23 cellular contexts compared by ENCODE assay signal in genomic region chr17:4558311-4558972, GRCh38. TPM values are rescaled to one million over a fixed set of nuclear protein-coding genes. Genes with fewer than 3 reads are reported as not detected.
DNase-seq lines count a peak whose midpoint lies in the region; FAIRE-seq and TF ChIP-seq lines count a peak whose summit lies in the region.
"Had no signal": no experiment of that assay in that cellular context is flagged by ENCODE, and none has a peak within 500 bp of the region (broad histone marks: within the 10 kb centered on the region; RNA-seq: fewer than 3 reads in every experiment).

No MANE protein-coding gene starts in this region.

- WGBS in H9 (ENCODE audit: extremely low coverage, insufficient read length, low lambda C conversion rate), result no CpG with 5 or more reads among the region's 25 CpGs
- WGBS in trophoblast cell (ENCODE audit: extremely low coverage, insufficient coverage, insufficient read length), result no CpG with 5 or more reads among the region's 25 CpGs
- WGBS in testis, 2 donors, result 75 to 92% methylated on average over 4 to 25 of the region's 25 CpGs

- peak overlapping the region in 1 of 7 donors; percentile 46 for H3K27ac Mint-ChIP-seq in CD14-positive monocyte
- H3K27ac Mint-ChIP-seq in H9, result peak overlapping the region in 2 of 3 experiments; percentile 16 to 86; a peak in 1 of 7 replicates
- H3K27ac Mint-ChIP-seq: CD4-positive, CD25-positive, alpha-beta regulatory T cell had no signal

- no peaks in the 10 kb centered on the region for H3K27me3 ChIP-seq in H9 (ENCODE audit: insufficient read depth, low read length)
- H3K27me3 ChIP-seq in trophoblast cell (ENCODE audit: insufficient read depth, low read length), result no peaks in the 10 kb centered on the region
- no peaks in the 10 kb centered on the region for H3K27me3 ChIP-seq in testis
- H3K27me3 ChIP-seq: BE2C had no signal

- no peak for TF ChIP-seq POLR2A in testis (IDR thresholded peaks at IDR 0.05)

- peaks cover 31% of the 10 kb centered on the region for H3K4me1 Mint-ChIP-seq in CD14-positive monocyte
- peaks cover 30 to 39% of the 10 kb centered on the region in 2 experiments for H3K4me1 Mint-ChIP-seq in H9

- H3K4ac ChIP-seq in H9 (ENCODE audit: low read depth, low read length), result no peak overlapping the region
- no peak overlapping the region for H3K4ac ChIP-seq in trophoblast cell (ENCODE audit: low read depth, low read length)

- DNase-seq in CD14-positive monocyte (ENCODE audit: low spot score), result peak; percentile 44
- DNase-seq in H9, result no peak
- peak; percentile 71 for DNase-seq in kidney
- DNase-seq in trophoblast cell, result no peak
- no peak for DNase-seq in testis
- DNase-seq in NCI-H146 treated with DMSO at 0.1 percent for 48 hours (lab: John Stamatoyannopoulos, UW; ENCODE audit: unreplicated experiment), result no peak
- DNase-seq in activated effector memory CD4-positive, alpha-beta T cell treated with Interleukin-2 at 50 U/mL for 16 hours, result no peak
- DNase-seq in LoVo (ENCODE audit: low spot score), result no peak
- DNase-seq: BE2C; CD4-positive, CD25-positive, alpha-beta regulatory T cell; COR-L47; DMS79 treated with DMSO at 0.1 percent for 48 hours; HCEC 1CT; NCI-H1092; NCI-H1436 treated with DMSO at 0.1 percent for 48 hours; NCI-H2029; NCI-H226; NCI-H524 treated with DMSO at 0.1 percent for 48 hours; OCI-M1 had no signal

- H3K18ac ChIP-seq in H9 (ENCODE audit: insufficient read length, low read depth, low read length), result no peak overlapping the region
- no peak overlapping the region for H3K18ac ChIP-seq in trophoblast cell (ENCODE audit: low read length)

- H4K91ac ChIP-seq in H9 (ENCODE audit: insufficient read length, low read depth, low read length) (no peak overlapping the region), trophoblast cell (ENCODE audit: low read depth, low read length) (no peak overlapping the region)

- H4K20me1 ChIP-seq in H9 (ENCODE audit: control insufficient read depth, insufficient read depth, insufficient read length), result no peaks in the 10 kb centered on the region

- no peak overlapping the region for H3K4me3 Mint-ChIP-seq in CD14-positive monocyte
- H3K4me3 Mint-ChIP-seq in H9, result no peak overlapping the region

- H3T11ph ChIP-seq in H9 (ENCODE audit: low read length), result no peak overlapping the region

- FAIRE-seq in kidney (lab: Jason Lieb, UNC), result no peak
- FAIRE-seq: K562 had no signal

- no peak overlapping the region for H2AFZ ChIP-seq in H9 (ENCODE audit: low read length)
- no peak overlapping the region for H2AFZ ChIP-seq in trophoblast cell (ENCODE audit: insufficient read depth, low read length, poor library complexity)

- H2BK120ac ChIP-seq in H9 (ENCODE audit: low read depth, low read length, poor library complexity, severe bottlenecking) (no peak overlapping the region), trophoblast cell (ENCODE audit: insufficient read depth, low read length, poor library complexity) (no peak overlapping the region)

- intact Hi-C loops in CD14-positive monocyte (cut with micrococcal nuclease) (no loop called here), kidney (cut with DNase I) (no loop called here), testis (cut with DNase I; ENCODE audit: low total_unique reads) (no loop called here)

- H3K9me3 Mint-ChIP-seq in CD14-positive monocyte (no peaks in the 10 kb centered on the region), H9 (no peaks in the 10 kb centered on the region)
- H3K9me3 Mint-ChIP-seq: CD4-positive, CD25-positive, alpha-beta regulatory T cell had no signal

- H3K36me3 Mint-ChIP-seq in CD14-positive monocyte (peaks cover 2 to 4% of the 10 kb centered on the region in 2 donors), H9 (ENCODE audit: insufficient read depth in 1 of 3, low read depth in 3 of 3) (peaks cover 9 to 17% (median 10%) of the 10 kb centered on the region in 3 experiments)
- H3K36me3 Mint-ChIP-seq: CD4-positive, CD25-positive, alpha-beta regulatory T cell had no signal

- H3K27ac ChIP-seq in H9 (ENCODE audit: insufficient read length, low read depth, low read length) (no peak overlapping the region), kidney (ENCODE audit: low read depth in 2 of 2, low read length in 2 of 2) (no peak overlapping the region), trophoblast cell (ENCODE audit: low read depth, low read length) (no peak overlapping the region), testis (no peak overlapping the region)

- H3K23ac ChIP-seq in H9 (ENCODE audit: insufficient read length, low read depth, low read length) (no peak overlapping the region), trophoblast cell (ENCODE audit: low read length) (no peak overlapping the region)

- no peak overlapping the region for H2BK20ac ChIP-seq in H9 (ENCODE audit: low read depth, low read length, poor library complexity, severe bottlenecking)

- H4K8ac ChIP-seq in H9 (replicated peaks; ENCODE audit: insufficient read length, low read depth, low read length) (no peak overlapping the region), trophoblast cell (ENCODE audit: low read depth, low read length) (no peak overlapping the region)

- no peak overlapping the region for H3K4me2 ChIP-seq in H9 (ENCODE audit: insufficient read depth, insufficient read length, low read length)
- H3K4me2 ChIP-seq in trophoblast cell (ENCODE audit: low read length), result no peak overlapping the region

- no peak overlapping the region for H2BK15ac ChIP-seq in H9 (ENCODE audit: low read depth, low read length)

- H2BK12ac ChIP-seq in H9 (ENCODE audit: insufficient read length, low read depth, low read length) (no peak overlapping the region), trophoblast cell (ENCODE audit: low read length) (no peak overlapping the region)

- H3K36me3 ChIP-seq in kidney (ENCODE audit: control insufficient read depth in 1 of 2, insufficient read depth in 2 of 2, low read length in 2 of 2), result no peaks in the 10 kb centered on the region
- peaks cover 0 to 4% of the 10 kb centered on the region in 2 experiments for H3K36me3 ChIP-seq in trophoblast cell (ENCODE audit: control insufficient read depth in 1 of 2, insufficient read depth in 2 of 2, low read length in 2 of 2)
- no peaks in the 10 kb centered on the region for H3K36me3 ChIP-seq in testis (ENCODE audit: low read depth, missing control alignments)
- H3K36me3 ChIP-seq: BE2C had no signal

- no peak overlapping the region for H4K5ac ChIP-seq in H9 (ENCODE audit: insufficient read length, low read depth, low read length)

- H3K23me2 ChIP-seq in H9 (ENCODE audit: insufficient read length, low read depth, low read length, poor library complexity, severe bottlenecking), result peaks cover 11% of the 10 kb centered on the region

- peaks cover 9% of the 10 kb centered on the region; the same call in 1 of the 2 replicates for H3K79me2 ChIP-seq in H9 (ENCODE audit: insufficient read depth, low read length)
- peaks cover 8% of the 10 kb centered on the region for H3K79me2 ChIP-seq in trophoblast cell (ENCODE audit: control insufficient read depth, insufficient read depth, low read length, poor library complexity)

- H2AK5ac ChIP-seq in H9 (ENCODE audit: insufficient read length, low read length), result no peak overlapping the region
- H2AK5ac ChIP-seq in trophoblast cell (ENCODE audit: low read length), result peak overlapping the region; percentile 30

- no peak overlapping the region for H3K4me3 ChIP-seq in kidney (ENCODE audit: low read length in 2 of 2)
- no peak overlapping the region for H3K4me3 ChIP-seq in trophoblast cell (ENCODE audit: low read depth, low read length)
- no peak overlapping the region for H3K4me3 ChIP-seq in testis
- H3K4me3 ChIP-seq: K562 had no signal

- H3K9me3 ChIP-seq in H9 (ENCODE audit: control insufficient read depth, low read depth, low read length) (no peaks in the 10 kb centered on the region), kidney (ENCODE audit: control insufficient read depth in 1 of 2, low read length in 2 of 2) (no peaks in the 10 kb centered on the region), trophoblast cell (ENCODE audit: insufficient read depth, low read depth, low read length) (no peaks in the 10 kb centered on the region), testis (no peaks in the 10 kb centered on the region)
- H3K9me3 ChIP-seq: BE2C had no signal

- H3K79me1 ChIP-seq in H9 (ENCODE audit: insufficient read depth, low read depth, low read length, poor library complexity, severe bottlenecking), result no peaks in the 10 kb centered on the region
- peaks cover 8% of the 10 kb centered on the region for H3K79me1 ChIP-seq in trophoblast cell (ENCODE audit: low read length)

- peaks cover 0 to 3% (median 2%) of the 10 kb centered on the region in 3 donors for H3K27me3 Mint-ChIP-seq in CD14-positive monocyte (ENCODE audit: low read depth in 3 of 3)
- H3K27me3 Mint-ChIP-seq in H9 (ENCODE audit: low read depth), result peaks cover 10% of the 10 kb centered on the region; the same call in 1 of the 2 replicates
- H3K27me3 Mint-ChIP-seq: CD4-positive, CD25-positive, alpha-beta regulatory T cell had no signal

- no peak overlapping the region for H3K56ac ChIP-seq in H9 (ENCODE audit: insufficient read length, low read depth, low read length)

- H3K4me1 ChIP-seq in H9 (ENCODE audit: insufficient read depth, low read length) (peaks cover 4% of the 10 kb centered on the region; the same call in 1 of the 2 replicates), kidney (ENCODE audit: control insufficient read depth in 1 of 2, insufficient read depth in 1 of 2, low read depth in 1 of 2, low read length in 2 of 2) (peaks cover 29 to 31% of the 10 kb centered on the region in 2 donors), trophoblast cell (ENCODE audit: control insufficient read depth in 1 of 2, insufficient read depth in 2 of 2, low read length in 2 of 2) (peaks cover 27 to 30% of the 10 kb centered on the region in 2 experiments), testis (peaks cover 29% of the 10 kb centered on the region)
- H3K4me1 ChIP-seq: BE2C had no signal

- no peak for TF ChIP-seq CTCF in CD14-positive monocyte (IDR thresholded peaks at IDR 0.05)
- no peak for TF ChIP-seq CTCF in H9 (conservative IDR thresholded peaks at IDR 0.05)
- TF ChIP-seq CTCF in kidney (IDR thresholded peaks at IDR 0.05; ENCODE audit: borderline replicate concordance, extremely low read depth, insufficient read depth), result no peak
- TF ChIP-seq CTCF in testis (IDR thresholded peaks at IDR 0.05), result no peak

- no peak overlapping the region for H3K9ac ChIP-seq in H9 (ENCODE audit: extremely low read depth, insufficient read length, low read length)
- no peak overlapping the region for H3K9ac ChIP-seq in kidney (ENCODE audit: low read length in 2 of 2)
- no peak overlapping the region for H3K9ac ChIP-seq in trophoblast cell (ENCODE audit: low read length)

- no peak overlapping the region for H2BK5ac ChIP-seq in H9 (ENCODE audit: insufficient read length, low read length)
- H2BK5ac ChIP-seq in trophoblast cell (ENCODE audit: low read depth, low read length, poor library complexity), result no peak overlapping the region

- H3K14ac ChIP-seq in H9 (ENCODE audit: insufficient read depth, low read length) (no peak overlapping the region), trophoblast cell (ENCODE audit: low read length) (no peak overlapping the region)

- no peak overlapping the region for H4K12ac ChIP-seq in trophoblast cell (ENCODE audit: low read depth, low read length)

RNA-seq across cellular contexts. Expression of gene GGT6, which starts 1.9 kb away (rescaled TPM):
- polyA plus RNA-seq in CD14-positive monocyte (not detected), kidney (ENCODE audit: insufficient read depth, low read depth, low replicate concordance) (51.4 TPM), testis (ENCODE audit: insufficient read depth, low read depth, low replicate concordance) (2.5 TPM)
- total RNA-seq in H9 (2021) (0.13 and 0.17 TPM in 2 replicates), kidney (16.8 TPM), testis (1 to 10 TPM; 3.8 to 5.9 TPM)
- not detected in 2 replicates for polyA plus RNA-seq in trophoblast cell (2013)
- total RNA-seq: A673; CD4-positive, CD25-positive, alpha-beta regulatory T cell; Right ventricle myocardium superior; SK-MEL-5 had no signal
- polyA plus RNA-seq: CD4-positive, CD25-positive, alpha-beta regulatory T cell; K562 had no signal

RNA-seq across cellular contexts. Expression of gene MYBBP1A, which starts 3.3 kb away (rescaled TPM):
- polyA plus RNA-seq in CD14-positive monocyte (1 to 10 TPM; 4.2 to 5.3 TPM), kidney (ENCODE audit: insufficient read depth, low read depth, low replicate concordance) (11.9 TPM), testis (ENCODE audit: insufficient read depth, low read depth, low replicate concordance) (32.9 TPM)
- total RNA-seq in H9 (2021) (177 and 181 TPM in 2 replicates), kidney (51.6 TPM), testis (10 to 100 TPM; 74.1 to 78.9 TPM)
- 12.1 and 12.4 TPM in 2 replicates for polyA plus RNA-seq in trophoblast cell (2013)

RNA-seq across cellular contexts. Expression of gene SMTNL2, which starts 25.9 kb away (rescaled TPM):
- polyA plus RNA-seq in CD14-positive monocyte (under 1 TPM in 1 of 2 donors, not detected in 1; 0.08 TPM), kidney (ENCODE audit: insufficient read depth, low read depth, low replicate concordance) (58.1 TPM), testis (ENCODE audit: insufficient read depth, low read depth, low replicate concordance) (6.9 TPM)
- total RNA-seq in H9 (2021) (0.77 and 1.6 TPM in 2 replicates), kidney (25.6 TPM), testis (1 to 10 TPM; 2.6 to 4.3 TPM)
- 71.8 and 77.6 TPM in 2 replicates for polyA plus RNA-seq in trophoblast cell (2013)
- total RNA-seq: A673; CD4-positive, CD25-positive, alpha-beta regulatory T cell; K562 had no signal
- polyA plus RNA-seq: CD4-positive, CD25-positive, alpha-beta regulatory T cell; K562 had no signal

RNA-seq across cellular contexts. Expression of gene SPNS2, which starts 59.8 kb away (rescaled TPM):
- polyA plus RNA-seq in CD14-positive monocyte (under 1 TPM in 1 of 2 donors, not detected in 1; 0.33 TPM), kidney (ENCODE audit: insufficient read depth, low read depth, low replicate concordance) (75.1 TPM), testis (ENCODE audit: insufficient read depth, low read depth, low replicate concordance) (11.5 TPM)
- total RNA-seq in H9 (2021) (0.33 and 0.77 TPM in 2 replicates), kidney (60.5 TPM), testis (1 to 10 TPM; 6.7 to 8.0 TPM)
- 153 and 164 TPM in 2 replicates for polyA plus RNA-seq in trophoblast cell (2013)
- total RNA-seq: A673, K562 had no signal
- polyA plus RNA-seq: CD4-positive, CD25-positive, alpha-beta regulatory T cell had no signal

Comparison
In these comparisons a context has a peak if more than half of its experiments do, and no peak if none do; other contexts are left out.
1. DNase-seq: peak in CD14-positive monocyte (single experiment) and kidney (single experiment); none in H9 (single experiment), trophoblast cell (0 of 2), testis (single experiment), NCI-H146 treated with DMSO at 0.1 percent for 48 hours (single experiment), activated effector memory CD4-positive, alpha-beta T cell treated with Interleukin-2 at 50 U/mL for 16 hours (single experiment) and LoVo (single experiment).